In genomic region chr15:85527907-85528306, GRCh38 we compare ENCODE assay signal across 11 cellular contexts.
DNase-seq lines count a peak whose midpoint lies in the region; ATAC-seq and TF ChIP-seq lines count a peak whose summit lies in the region.
"Had no signal": no experiment of that assay in that cellular context is flagged by ENCODE, and none has a peak within 500 bp of the region (broad histone marks: within the 10 kb centered on the region; RNA-seq: fewer than 3 reads in every experiment).

No MANE protein-coding gene starts in this region.

- no peaks in the 10 kb centered on the region for H3K27me3 Mint-ChIP-seq in MCF 10A (ENCODE audit: insufficient read depth, unreplicated experiment)
- no peaks in the 10 kb centered on the region for H3K27me3 Mint-ChIP-seq in activated CD4-positive, alpha-beta T cell treated with anti-CD3 and anti-CD28 coated beads for 36 hours

- H3K4me3 Mint-ChIP-seq in MCF 10A (ENCODE audit: unreplicated experiment), result no peak overlapping the region
- no peak overlapping the region for H3K4me3 Mint-ChIP-seq in activated CD4-positive, alpha-beta T cell treated with anti-CD3 and anti-CD28 coated beads for 36 hours
- H3K4me3 Mint-ChIP-seq: WTC11 had no signal

- H3K4me1 ChIP-seq in breast epithelium, result no peaks in the 10 kb centered on the region
- no peaks in the 10 kb centered on the region for H3K4me1 ChIP-seq in mammary epithelial cell (ENCODE audit: insufficient read depth, low read length)
- peaks cover 46% of the 10 kb centered on the region for H3K4me1 ChIP-seq in upper lobe of right lung

- POLR2A ChIA-PET in MCF 10A (lab: Yijun Ruan, JAX), result interaction anchor here (0.6 to 1.1 kb wide), 3 partner anchors 28 to 91 kb away, joined by 3 to 5 read pairs (median 3); no protein-coding TSS in a partner anchor
- POLR2A ChIA-PET in activated CD4-positive, alpha-beta T cell treated with anti-CD3 and anti-CD28 coated beads for 36 hours (lab: Charles Lee), result no interaction called here

- intact Hi-C loops in breast epithelium (cut with DNase I; ENCODE audit: low total_unique reads) (no loop called here), MCF 10A (cut with micrococcal nuclease) (no loop called here), mammary epithelial cell (cut with micrococcal nuclease) (no loop called here), left colon (cut with DNase I, micrococcal nuclease) (no loop called here), upper lobe of right lung (cut with DNase I) (no loop called here)
- intact Hi-C loops in activated CD4-positive, alpha-beta T cell treated with anti-CD3 and anti-CD28 coated beads for 36 hours (cut with DNase I, micrococcal nuclease), result no loop called here

- dilution Hi-C loops in mammary epithelial cell (cut with HindIII; ENCODE audit: low sequenced_read_pairs), result no loop called here

- no peak for TF ChIP-seq POLR2A in breast epithelium (IDR thresholded peaks at IDR 0.05)

- H3K4me2 ChIP-seq in mammary epithelial cell (ENCODE audit: insufficient read depth, low read depth, low read length), result no peak overlapping the region

- H3K36me3 Mint-ChIP-seq in MCF 10A (ENCODE audit: insufficient read depth, unreplicated experiment), result peaks cover 58% of the 10 kb centered on the region
- peaks cover 2% of the 10 kb centered on the region for H3K36me3 Mint-ChIP-seq in activated CD4-positive, alpha-beta T cell treated with anti-CD3 and anti-CD28 coated beads for 36 hours (ENCODE audit: low read depth)

- DNase-seq in breast epithelium (ENCODE audit: low spot score in 2 of 2) (peak in 1 of 2 donors; percentile 44), MCF 10A (ENCODE audit: unreplicated experiment) (no peak), mammary epithelial cell (peak; percentile 76), left colon (no peak), upper lobe of right lung (no peak)
- no peak for DNase-seq in activated CD4-positive, alpha-beta T cell treated with anti-CD3 and anti-CD28 coated beads for 36 hours
- DNase-seq: COR-L47, NCI-H2029 treated with DMSO at 0.1 percent for 48 hours had no signal

- ATAC-seq in left colon (peak; percentile 49), upper lobe of right lung (peak; percentile 75), HG03108 (IDR thresholded peaks at IDR 0.05; ENCODE audit: unreplicated experiment) (no peak), GM21390 (IDR thresholded peaks at IDR 0.05; ENCODE audit: unreplicated experiment) (no peak)
- no peak for ATAC-seq in activated CD4-positive, alpha-beta T cell treated with anti-CD3 and anti-CD28 coated beads for 36 hours
- ATAC-seq: WTC11 had no signal

- TF ChIP-seq CTCF in breast epithelium (IDR thresholded peaks at IDR 0.05), result no peak
- TF ChIP-seq CTCF in MCF 10A (IDR thresholded peaks at IDR 0.05; ENCODE audit: unreplicated experiment), result no peak
- TF ChIP-seq CTCF in mammary epithelial cell (conservative IDR thresholded peaks at IDR 0.05 in 1 of 2, IDR thresholded peaks at IDR 0.05 in 1 of 2; ENCODE audit: extremely low read depth in 1 of 2, insufficient read depth in 1 of 2, low read depth in 1 of 2, low read length in 2 of 2), result no peak
- no peak for TF ChIP-seq CTCF in upper lobe of right lung (IDR thresholded peaks at IDR 0.05)

- peaks cover 32% of the 10 kb centered on the region for H3K79me2 ChIP-seq in mammary epithelial cell (ENCODE audit: insufficient read depth, low read length)

- H3K9me3 ChIP-seq in breast epithelium (no peaks in the 10 kb centered on the region), mammary epithelial cell (replicated peaks; ENCODE audit: insufficient read depth, low read length) (no peaks in the 10 kb centered on the region), upper lobe of right lung (no peaks in the 10 kb centered on the region)

- BruUV-seq in MCF 10A (replicated peaks; lab: Mats Ljungman, UMichigan) (no TSS peak), mammary epithelial cell (replicated peaks; lab: Mats Ljungman, UMichigan) (no TSS peak)

- H3K27me3 ChIP-seq in breast epithelium (no peaks in the 10 kb centered on the region), mammary epithelial cell (ENCODE audit: insufficient read depth, low read length) (no peaks in the 10 kb centered on the region), upper lobe of right lung (no peaks in the 10 kb centered on the region)

- H3K27ac ChIP-seq in breast epithelium (peak overlapping the region; percentile 38 to 82), mammary epithelial cell (ENCODE audit: insufficient read depth, low read depth, low read length) (peak overlapping the region; percentile 49), upper lobe of right lung (peak overlapping the region; percentile 76)

- H2AFZ ChIP-seq in mammary epithelial cell (ENCODE audit: low read depth, low read length), result no peak overlapping the region

- 48% methylated on average over 3 of the region's 3 CpGs for WGBS in mammary epithelial cell (ENCODE audit: low coverage, missing lambda C conversion rate)

- H3K36me3 ChIP-seq in breast epithelium (no peaks in the 10 kb centered on the region), mammary epithelial cell (ENCODE audit: insufficient read depth, low read length) (peaks cover 4% of the 10 kb centered on the region), upper lobe of right lung (no peaks in the 10 kb centered on the region)

- peaks cover 13% of the 10 kb centered on the region for H3K4me1 Mint-ChIP-seq in MCF 10A (ENCODE audit: insufficient read depth, unreplicated experiment)
- H3K4me1 Mint-ChIP-seq in activated CD4-positive, alpha-beta T cell treated with anti-CD3 and anti-CD28 coated beads for 36 hours, result peaks cover 32% of the 10 kb centered on the region

- H3K9ac ChIP-seq in mammary epithelial cell (ENCODE audit: insufficient read depth, low read length), result no peak overlapping the region

- H4K20me1 ChIP-seq in mammary epithelial cell (ENCODE audit: insufficient read depth, low read length), result no peaks in the 10 kb centered on the region

- CTCF ChIA-PET in MCF 10A (lab: Yijun Ruan, JAX), result interaction anchor here (0.6 to 1.9 kb wide), 4 partner anchors 19 to 483 kb away, joined by 3 to 11 read pairs (median 4); no protein-coding TSS in a partner anchor
- CTCF ChIA-PET in mammary epithelial cell (lab: Charles Lee; ENCODE audit: low non-redundant PET), result no interaction called here
- CTCF ChIA-PET in activated CD4-positive, alpha-beta T cell treated with anti-CD3 and anti-CD28 coated beads for 36 hours (lab: Charles Lee), result interaction anchor here (1.0 to 2.3 kb wide), 4 partner anchors 11 to 232 kb away, joined by 3 to 14 read pairs (median 4); no protein-coding TSS in a partner anchor

- in situ Hi-C loops in mammary epithelial cell (cut with MboI; ENCODE audit: low sequenced_read_pairs in 2 of 2), result no loop called here

- H3K4me3 ChIP-seq in breast epithelium (no peak overlapping the region), mammary epithelial cell (replicated peaks in 1 of 3; ENCODE audit: insufficient read depth in 1 of 3, low read depth in 2 of 3, low read length in 3 of 3) (no peak overlapping the region), upper lobe of right lung (no peak overlapping the region)

- no peaks in the 10 kb centered on the region for H3K9me3 Mint-ChIP-seq in MCF 10A (ENCODE audit: unreplicated experiment)
- no peaks in the 10 kb centered on the region for H3K9me3 Mint-ChIP-seq in activated CD4-positive, alpha-beta T cell treated with anti-CD3 and anti-CD28 coated beads for 36 hours (ENCODE audit: low read depth)
- H3K9me3 Mint-ChIP-seq: WTC11 had no signal

- no peak overlapping the region for H3K27ac Mint-ChIP-seq in MCF 10A (ENCODE audit: low read depth, unreplicated experiment)
- no peak overlapping the region for H3K27ac Mint-ChIP-seq in activated CD4-positive, alpha-beta T cell treated with anti-CD3 and anti-CD28 coated beads for 36 hours
- H3K27ac Mint-ChIP-seq: WTC11 had no signal

Comparison
In these comparisons a context has a peak if more than half of its experiments do, and no peak if none do; other contexts are left out.
1. ATAC-seq: peak in left colon (single experiment) and upper lobe of right lung (single experiment); none in activated CD4-positive, alpha-beta T cell treated with anti-CD3 and anti-CD28 coated beads for 36 hours (single experiment), HG03108 (single experiment) and GM21390 (single experiment).
2. Peak in every context shown above with its lines, with median percentiles within 50 percentile points of each other: H3K27ac ChIP-seq.